Comparison of ENCODE assay signal across 15 cellular contexts in the genomic region with DNA sequence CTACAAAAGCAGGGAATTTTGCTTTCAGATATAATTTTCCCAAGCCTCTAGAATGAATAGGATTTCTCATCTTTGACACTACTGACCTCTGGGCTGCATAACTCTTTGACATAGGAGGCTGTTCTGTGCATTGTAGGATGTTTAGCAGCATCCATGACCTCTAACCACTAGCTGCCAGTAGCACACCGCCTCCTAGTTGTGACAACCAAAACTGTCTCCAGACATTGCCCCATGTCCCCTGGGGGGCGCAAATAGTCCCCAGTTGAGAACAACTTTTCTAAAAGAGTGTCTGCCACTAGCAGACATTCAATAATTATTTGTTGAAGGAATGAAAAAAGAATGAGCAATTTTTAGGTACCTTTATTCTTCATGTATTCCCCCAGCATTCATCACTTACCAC. TPM values are rescaled to one million over a fixed set of nuclear protein-coding genes. Genes with fewer than 3 reads are reported as not detected.
DNase-seq lines count a peak whose midpoint lies in the region; ATAC-seq and TF ChIP-seq lines count a peak whose summit lies in the region.
"Had no signal": no experiment of that assay in that cellular context is flagged by ENCODE, and none has a peak within 500 bp of the region (broad histone marks: within the 10 kb centered on the region; RNA-seq: fewer than 3 reads in every experiment).

No MANE protein-coding gene starts in this region.

- H3K27ac ChIP-seq in DOHH2 (ENCODE audit: low read depth, low read length), result no peak overlapping the region
- H3K27ac ChIP-seq in HCT116 (ENCODE audit: low read depth, low read length), result no peak overlapping the region
- H3K27ac ChIP-seq: cardiac muscle cell had no signal

- no peaks in the 10 kb centered on the region for H3K9me3 ChIP-seq in DOHH2 (ENCODE audit: control insufficient read depth, insufficient read depth, low read length)
- H3K9me3 ChIP-seq in HCT116 (ENCODE audit: control insufficient read depth in 1 of 2, insufficient read depth in 1 of 2, low read depth in 1 of 2, low read length in 2 of 2), result no peaks in the 10 kb centered on the region
- no peaks in the 10 kb centered on the region for H3K9me3 ChIP-seq in MG63

- CTCF ChIA-PET in HCT116 (lab: Charles Lee), result no interaction called here
- CTCF ChIA-PET in activated CD4-positive, alpha-beta memory T cell treated with anti-CD3 and anti-CD28 coated beads for 36 hours (lab: Charles Lee), result no interaction called here

- no peaks in the 10 kb centered on the region for H3K79me2 ChIP-seq in DOHH2 (ENCODE audit: control insufficient read depth, low read length)
- no peaks in the 10 kb centered on the region for H3K79me2 ChIP-seq in HCT116 (ENCODE audit: insufficient read depth, low read length)

- no peak overlapping the region for H3K9ac ChIP-seq in HCT116 (ENCODE audit: low read length)

- no peaks in the 10 kb centered on the region for H3K36me3 Mint-ChIP-seq in activated CD4-positive, alpha-beta memory T cell treated with anti-CD3 and anti-CD28 coated beads for 36 hours

- H3K9me2 ChIP-seq in DOHH2 (replicated peaks; ENCODE audit: control insufficient read depth, low read length) (no peaks in the 10 kb centered on the region), HCT116 (ENCODE audit: insufficient read depth) (no peaks in the 10 kb centered on the region)

- no peaks in the 10 kb centered on the region for H3K9me3 Mint-ChIP-seq in activated CD4-positive, alpha-beta memory T cell treated with anti-CD3 and anti-CD28 coated beads for 36 hours

- intact Hi-C loops in HCT116 (cut with micrococcal nuclease), result no loop called here
- intact Hi-C loops in activated CD4-positive, alpha-beta memory T cell treated with anti-CD3 and anti-CD28 coated beads for 36 hours (cut with micrococcal nuclease), result no loop called here

- no peaks in the 10 kb centered on the region for H4K20me1 ChIP-seq in DOHH2 (ENCODE audit: control insufficient read depth, insufficient read depth, low read depth, low read length)
- no peaks in the 10 kb centered on the region for H4K20me1 ChIP-seq in HCT116 (ENCODE audit: insufficient read depth)

- peak; percentile 52 for TF ChIP-seq RAD21 in HCT116 (IDR thresholded peaks at IDR 0.05; ENCODE audit: low read depth)

- in situ Hi-C loops in SK-MEL-5 (cut with HindIII; ENCODE audit: low pct_unique_long_range_greater_than_20kb, low sequenced_read_pairs), result no loop called here

- no peak overlapping the region for H3K4me3 Mint-ChIP-seq in activated CD4-positive, alpha-beta memory T cell treated with anti-CD3 and anti-CD28 coated beads for 36 hours

- DNase-seq in HCT116 (ENCODE audit: low read depth, low spot score), result peak; percentile 6
- DNase-seq in SK-MEL-5 (ENCODE audit: low read depth, low spot score), result peak; percentile 74
- DNase-seq in iPS DF 19.7 (ENCODE audit: low read depth, low spot score), result peak; percentile 28
- DNase-seq in NCI-H446 (lab: John Stamatoyannopoulos, UW), result no peak
- no peak for DNase-seq in activated CD4-positive, alpha-beta memory T cell treated with anti-CD3 and anti-CD28 coated beads for 36 hours
- DNase-seq in NCI-H2227 (lab: John Stamatoyannopoulos, UW; ENCODE audit: unreplicated experiment), result no peak
- no peak for DNase-seq in MG63
- DNase-seq: activated gamma-delta T cell, NCI-H1105 treated with DMSO at 0.1 percent for 48 hours, NCI-H748 treated with DMSO at 0.1 percent for 48 hours, right cardiac atrium, substantia nigra, SW 1271 had no signal

- H3K36me3 ChIP-seq in DOHH2 (ENCODE audit: control insufficient read depth, low read length), result no peaks in the 10 kb centered on the region
- no peaks in the 10 kb centered on the region for H3K36me3 ChIP-seq in HCT116 (ENCODE audit: control insufficient read depth in 1 of 2, insufficient read depth in 2 of 2, low read length in 2 of 2)
- H3K36me3 ChIP-seq in MG63, result no peaks in the 10 kb centered on the region
- H3K36me3 ChIP-seq: cardiac muscle cell had no signal

- TF ChIP-seq POLR2A in HCT116 (IDR thresholded peaks at IDR 0.05; ENCODE audit: borderline replicate concordance, extremely low read depth, insufficient read depth, insufficient read length), result no peak

- peaks cover 9% of the 10 kb centered on the region for H3K27me3 Mint-ChIP-seq in activated CD4-positive, alpha-beta memory T cell treated with anti-CD3 and anti-CD28 coated beads for 36 hours

- peaks cover 10% of the 10 kb centered on the region for H3K27me3 ChIP-seq in DOHH2 (ENCODE audit: control insufficient read depth, low read length)
- H3K27me3 ChIP-seq in HCT116 (ENCODE audit: insufficient read depth, low read length), result peaks cover 18% of the 10 kb centered on the region
- H3K27me3 ChIP-seq in MG63, result peaks cover 20% of the 10 kb centered on the region

- no peak overlapping the region for H3K27ac Mint-ChIP-seq in activated CD4-positive, alpha-beta memory T cell treated with anti-CD3 and anti-CD28 coated beads for 36 hours

- H3K4me1 ChIP-seq in DOHH2 (ENCODE audit: control insufficient read depth, low read length) (no peaks in the 10 kb centered on the region), HCT116 (ENCODE audit: control insufficient read depth in 1 of 2, insufficient read depth in 2 of 2, low read length in 2 of 2) (peaks cover 0 to 5% of the 10 kb centered on the region in 2 experiments; a peak in 2 of 4 replicates)

- H3K4me2 ChIP-seq in DOHH2 (ENCODE audit: low read length) (no peak overlapping the region), HCT116 (ENCODE audit: low read length) (no peak overlapping the region)

- no peak overlapping the region for H3K4me3 ChIP-seq in DOHH2 (ENCODE audit: low read length)
- H3K4me3 ChIP-seq in HCT116 (replicated peaks in 1 of 2; ENCODE audit: low read depth in 1 of 2, low read length in 2 of 2), result no peak overlapping the region
- H3K4me3 ChIP-seq in MG63, result no peak overlapping the region
- H3K4me3 ChIP-seq: cardiac muscle cell had no signal

- TF ChIP-seq CTCF in DOHH2 (IDR thresholded peaks at IDR 0.05; ENCODE audit: low read depth, low read length, poor library complexity, severe bottlenecking), result peak; percentile 67
- peak; percentile 66 to 91 (median 74) for TF ChIP-seq CTCF in HCT116 (IDR thresholded peaks at IDR 0.05 in 2 of 3, conservative IDR thresholded peaks at IDR 0.05 in 1 of 3; ENCODE audit: borderline replicate concordance in 1 of 3, insufficient read depth in 1 of 3, low read depth in 2 of 3, low read length in 2 of 3)

- ATAC-seq in HCT116, result peak; percentile 82
- ATAC-seq: right cardiac atrium had no signal

- RAD21 ChIA-PET in HCT116 (lab: Charles Lee; ENCODE audit: low non-redundant PET in 1 of 2, low total read pairs in 2 of 2, uncharacterized antibody in 2 of 2, unreplicated experiment in 2 of 2), result no interaction called here

- no peak overlapping the region for H2AFZ ChIP-seq in HCT116 (ENCODE audit: low read depth, low read length, poor library complexity, severe bottlenecking)

- POLR2A ChIA-PET in HCT116 (lab: Charles Lee), result no interaction called here
- POLR2A ChIA-PET in activated CD4-positive, alpha-beta memory T cell treated with anti-CD3 and anti-CD28 coated beads for 36 hours (lab: Charles Lee), result no interaction called here

- BruUV-seq in HCT116 (replicated peaks; lab: Mats Ljungman, UMichigan), result no TSS peak

- no peaks in the 10 kb centered on the region for H3K4me1 Mint-ChIP-seq in activated CD4-positive, alpha-beta memory T cell treated with anti-CD3 and anti-CD28 coated beads for 36 hours (ENCODE audit: low read depth)

- no peaks in the 10 kb centered on the region for H3F3A ChIP-seq in DOHH2 (ENCODE audit: control insufficient read depth, insufficient read depth)

TF ChIP-seq in HCT116, 20 proteins besides CTCF, POLR2A, EP300 and RAD21:
- TF ChIP-seq SIN3A (IDR thresholded peaks at IDR 0.05; ENCODE audit: low read depth) (no peak), CEBPB (IDR thresholded peaks at IDR 0.05; ENCODE audit: low read depth) (no peak), TCF7L2 (IDR thresholded peaks at IDR 0.05; ENCODE audit: borderline replicate concordance, extremely low read depth, insufficient read depth, insufficient read length) (no peak), SP1 (IDR thresholded peaks at IDR 0.05; ENCODE audit: low read depth) (no peak)
- TF ChIP-seq, protein P1, sequence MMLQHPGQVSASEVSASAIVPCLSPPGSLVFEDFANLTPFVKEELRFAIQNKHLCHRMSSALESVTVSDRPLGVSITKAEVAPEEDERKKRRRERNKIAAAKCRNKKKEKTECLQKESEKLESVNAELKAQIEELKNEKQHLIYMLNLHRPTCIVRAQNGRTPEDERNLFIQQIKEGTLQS (IDR thresholded peaks at IDR 0.05), result no peak

RNA-seq across cellular contexts. Expression of a gene that starts 51.8 kb away (rescaled TPM):
- total RNA-seq in HCT116 (2021; ENCODE audit: unreplicated experiment), result 0.15 TPM
- 0.14 TPM in 2 replicates for polyA plus RNA-seq in HCT116 (2012)
- 0.13 TPM in 1 of 2 replicates, not detected in the other for total RNA-seq in SK-MEL-5 (2014; rRNA removed; shearing (Covaris generic))
- 0.04 TPM in 1 of 2 replicates, not detected in the other for polyA plus RNA-seq in SK-MEL-5 (2015; cell fraction: cytosol; rRNA removed)
- not detected in 2 replicates for polyA plus RNA-seq in SK-MEL-5 (2015; cell fraction: nucleus; rRNA removed)
- total RNA-seq in activated CD4-positive, alpha-beta memory T cell treated with anti-CD3 and anti-CD28 coated beads for 36 hours, result not detected
- total RNA-seq in MG63 (2014; rRNA removed; shearing (Covaris generic); ENCODE audit: low replicate concordance), result not detected in 2 replicates
- polyA plus RNA-seq: cardiac muscle cell, right cardiac atrium had no signal

RNA-seq across cellular contexts. Expression of a gene that starts 56.7 kb away (rescaled TPM):
- 83.5 TPM for total RNA-seq in HCT116 (2021; ENCODE audit: unreplicated experiment)
- polyA plus RNA-seq in HCT116 (2012), result 32.1 and 37.9 TPM in 2 replicates
- total RNA-seq in SK-MEL-5 (2014; rRNA removed; shearing (Covaris generic)), result 34.1 and 41.3 TPM in 2 replicates
- 31.1 and 41.7 TPM in 2 replicates for polyA plus RNA-seq in SK-MEL-5 (2015; cell fraction: cytosol; rRNA removed)
- 329 and 344 TPM in 2 replicates for polyA plus RNA-seq in SK-MEL-5 (2015; cell fraction: nucleus; rRNA removed)
- 10 to 100 TPM; 93.3 to 99.4 TPM for total RNA-seq in activated CD4-positive, alpha-beta memory T cell treated with anti-CD3 and anti-CD28 coated beads for 36 hours
- 20.8 and 48.8 TPM in 2 replicates for total RNA-seq in MG63 (2014; rRNA removed; shearing (Covaris generic); ENCODE audit: low replicate concordance)

Comparison
In these comparisons a context has a peak if more than half of its experiments do, and no peak if none do; other contexts are left out.
1. DNase-seq: peak in HCT116 (single experiment), SK-MEL-5 (single experiment) and iPS DF 19.7 (single experiment); none in NCI-H446 (0 of 2), activated CD4-positive, alpha-beta memory T cell treated with anti-CD3 and anti-CD28 coated beads for 36 hours (single experiment), NCI-H2227 (single experiment) and MG63 (single experiment).